In the genomic region with DNA sequence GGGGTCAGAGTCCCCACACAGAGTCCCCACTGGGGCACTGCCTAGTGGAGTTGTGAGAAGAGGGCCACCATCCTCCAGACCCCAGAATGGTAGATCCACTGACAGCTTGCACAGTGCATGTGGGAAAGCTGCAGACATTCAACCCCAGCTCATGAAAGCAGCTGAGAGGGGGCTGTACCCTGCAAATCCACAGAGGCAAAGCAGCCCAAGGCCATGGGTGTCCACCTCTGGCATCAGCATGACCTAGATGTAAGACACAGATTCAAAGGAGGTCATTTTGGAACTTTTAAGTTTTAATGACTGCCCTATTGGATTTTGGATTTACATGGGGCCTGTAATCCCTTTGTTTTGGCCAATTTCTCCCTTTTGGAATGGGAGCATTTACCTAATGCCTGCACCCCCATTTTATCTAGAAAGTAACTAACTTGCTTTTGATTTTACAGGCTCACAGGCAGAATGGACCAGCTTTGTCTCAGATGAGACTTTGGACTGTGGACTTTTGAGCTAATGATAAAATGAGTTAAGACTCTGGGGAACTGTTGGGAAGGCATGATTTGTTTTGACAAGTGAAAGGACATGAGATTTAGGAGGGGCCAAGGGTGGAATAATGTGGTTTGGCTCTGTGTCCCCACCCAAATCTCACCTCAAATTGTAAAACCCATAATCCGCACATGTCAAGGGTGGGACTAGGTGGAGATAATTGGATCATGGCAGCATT, we compare ENCODE assay signal across 1 cellular context. TPM values are rescaled to one million over a fixed set of nuclear protein-coding genes. Genes with fewer than 3 reads are reported as not detected.
"Had no signal": no experiment of that assay in that cellular context is flagged by ENCODE, and none has a peak within 500 bp of the region (broad histone marks: within the 10 kb centered on the region; RNA-seq: fewer than 3 reads in every experiment).

No MANE protein-coding gene starts in this region.

RNA-seq across cellular contexts. Expression of gene ITGA1, which starts 56.3 kb away (rescaled TPM):
- polyA plus RNA-seq: K562 had no signal
